29 cellular contexts compared by ENCODE assay signal in genomic region chr6:152685819-152686218, GRCh38. TPM values are rescaled to one million over a fixed set of nuclear protein-coding genes. Genes with fewer than 3 reads are reported as not detected.
"Had no signal": no experiment of that assay in that cellular context is flagged by ENCODE, and none has a peak within 500 bp of the region (broad histone marks: within the 10 kb centered on the region; RNA-seq: fewer than 3 reads in every experiment).

No MANE protein-coding gene starts in this region.

- H3K27ac Mint-ChIP-seq: activated B cell treated with CpG ODN at 0.5 μM for 24 hours; activated CD4-positive, alpha-beta memory T cell treated with anti-CD3 and anti-CD28 coated beads for 36 hours; activated CD4-positive, alpha-beta T cell treated with anti-CD3 and anti-CD28 coated beads, Interleukin-2, amount 10 ng/mL, durations not matched to agents 7 days and 5 days; activated naive CD4-positive, alpha-beta T cell treated with anti-CD3 and anti-CD28 coated beads, Interleukin-2, amount 10 ng/mL, durations not matched to agents 7 days and 5 days; activated naive CD8-positive, alpha-beta T cell treated with anti-CD3 and anti-CD28 coated beads for 36 hours; activated T-cell treated with anti-CD3 and anti-CD28 coated beads, Interleukin-2, amount 50 U/mL, for 72 hours; activated T-helper 2 cell treated with anti-CD3 and anti-CD28 coated beads, Interferon-gamma antibody, Interleukin-2, Interleukin-4, amounts not matched to agents 10 μg/mL and 5 μg/mL and 100 μg/mL, durations not matched to agents 14 hours and 24 hours and 36 hours; T-helper 1 cell treated with Interleukin-12 subunit alpha and Interleukin-12 subunit beta and Interleukin-4 antibody, amounts not matched to agents 30 μg/mL and 1 μg/mL, for 36 hours had no signal

- H3K4me3 Mint-ChIP-seq: activated B cell treated with CpG ODN at 0.5 μM for 24 hours; activated CD4-positive, alpha-beta memory T cell treated with anti-CD3 and anti-CD28 coated beads for 36 hours; activated CD4-positive, alpha-beta T cell treated with anti-CD3 and anti-CD28 coated beads, Interleukin-2, amount 10 ng/mL, durations not matched to agents 7 days and 5 days; activated naive CD4-positive, alpha-beta T cell treated with anti-CD3 and anti-CD28 coated beads, Interleukin-2, amount 10 ng/mL, durations not matched to agents 7 days and 5 days; activated naive CD8-positive, alpha-beta T cell treated with anti-CD3 and anti-CD28 coated beads for 36 hours; activated T-cell treated with anti-CD3 and anti-CD28 coated beads, Interleukin-2, amount 50 U/mL, for 72 hours; T-helper 1 cell treated with Interleukin-12 subunit alpha and Interleukin-12 subunit beta and Interleukin-4 antibody, amounts not matched to agents 30 μg/mL and 1 μg/mL, for 36 hours had no signal

- H3K9me3 ChIP-seq: Peyer's patch, SJSA1 had no signal

- H3K27me3 ChIP-seq: brain microvascular endothelial cell, cardiac muscle cell, Peyer's patch, SJSA1 had no signal

- DNase-seq: activated B cell treated with CpG ODN at 0.5 μM for 24 hours; activated CD4-positive, alpha-beta memory T cell treated with anti-CD3 and anti-CD28 coated beads for 36 hours; activated CD4-positive, alpha-beta T cell treated with anti-CD3 and anti-CD28 coated beads for 1 hour; activated CD4-positive, alpha-beta T cell treated with anti-CD3 and anti-CD28 coated beads, Interleukin-2, amount 10 ng/mL, durations not matched to agents 7 days and 5 days; activated gamma-delta T cell treated with Interleukin-2 at 50 U/mL for 16 hours; activated naive CD4-positive, alpha-beta T cell treated with anti-CD3 and anti-CD28 coated beads, Interleukin-2, amount 10 ng/mL, durations not matched to agents 7 days and 5 days; activated naive CD8-positive, alpha-beta T cell treated with anti-CD3 and anti-CD28 coated beads for 36 hours; activated T-cell treated with anti-CD3 and anti-CD28 coated beads for 4 hours; activated T-cell treated with anti-CD3 and anti-CD28 coated beads, Interleukin-2, amount 50 U/mL, for 72 hours; brain microvascular endothelial cell; IMR-90; KBM-7; NCI-H1092; NCI-H1417; NCI-H1930; NCI-H2171; NCI-H226; NCI-H526; NCI-H774; Peyer's patch; SHP77 had no signal

- H3K36me3 Mint-ChIP-seq: activated CD4-positive, alpha-beta memory T cell treated with anti-CD3 and anti-CD28 coated beads for 36 hours; activated naive CD4-positive, alpha-beta T cell treated with anti-CD3 and anti-CD28 coated beads, Interleukin-2, amount 10 ng/mL, durations not matched to agents 7 days and 5 days; activated naive CD8-positive, alpha-beta T cell treated with anti-CD3 and anti-CD28 coated beads for 36 hours had no signal

- H3K36me3 ChIP-seq: brain microvascular endothelial cell, cardiac muscle cell, Peyer's patch, SJSA1 had no signal

- ATAC-seq: activated T-cell treated with anti-CD3 and anti-CD28 coated beads, Interleukin-2, amount 50 U/mL, for 72 hours; SK-N-SH treated with all-trans-retinoic acid at 6 μM for 48 hours had no signal

- H3K4me1 ChIP-seq: Peyer's patch, SJSA1 had no signal

- H3K27ac ChIP-seq: brain microvascular endothelial cell, cardiac muscle cell, Peyer's patch, SJSA1 had no signal

- H3K4me3 ChIP-seq: cardiac muscle cell, Peyer's patch, SJSA1 had no signal

- H3K27me3 Mint-ChIP-seq: activated B cell treated with CpG ODN at 0.5 μM for 24 hours; activated CD4-positive, alpha-beta memory T cell treated with anti-CD3 and anti-CD28 coated beads for 36 hours; activated CD4-positive, alpha-beta T cell treated with anti-CD3 and anti-CD28 coated beads, Interleukin-2, amount 10 ng/mL, durations not matched to agents 7 days and 5 days; activated naive CD4-positive, alpha-beta T cell treated with anti-CD3 and anti-CD28 coated beads, Interleukin-2, amount 10 ng/mL, durations not matched to agents 7 days and 5 days; activated naive CD8-positive, alpha-beta T cell treated with anti-CD3 and anti-CD28 coated beads for 36 hours had no signal

- H3K4me1 Mint-ChIP-seq: activated B cell treated with CpG ODN at 0.5 μM for 24 hours; activated CD4-positive, alpha-beta T cell treated with anti-CD3 and anti-CD28 coated beads, Interleukin-2, amount 10 ng/mL, durations not matched to agents 7 days and 5 days; activated naive CD4-positive, alpha-beta T cell treated with anti-CD3 and anti-CD28 coated beads, Interleukin-2, amount 10 ng/mL, durations not matched to agents 7 days and 5 days; activated naive CD8-positive, alpha-beta T cell treated with anti-CD3 and anti-CD28 coated beads for 36 hours had no signal

- H3K9me3 Mint-ChIP-seq: activated B cell treated with CpG ODN at 0.5 μM for 24 hours; activated CD4-positive, alpha-beta memory T cell treated with anti-CD3 and anti-CD28 coated beads for 36 hours; activated CD4-positive, alpha-beta T cell treated with anti-CD3 and anti-CD28 coated beads, Interleukin-2, amount 10 ng/mL, durations not matched to agents 7 days and 5 days; activated naive CD4-positive, alpha-beta T cell treated with anti-CD3 and anti-CD28 coated beads, Interleukin-2, amount 10 ng/mL, durations not matched to agents 7 days and 5 days; activated naive CD8-positive, alpha-beta T cell treated with anti-CD3 and anti-CD28 coated beads for 36 hours; activated T-cell treated with anti-CD3 and anti-CD28 coated beads, Interleukin-2, amount 50 U/mL, for 72 hours; activated T-helper 2 cell treated with anti-CD3 and anti-CD28 coated beads, Interferon-gamma antibody, Interleukin-2, Interleukin-4, amounts not matched to agents 10 μg/mL and 5 μg/mL and 100 μg/mL, durations not matched to agents 14 hours and 24 hours and 36 hours; T-helper 1 cell treated with Interleukin-12 subunit alpha and Interleukin-12 subunit beta and Interleukin-4 antibody, amounts not matched to agents 30 μg/mL and 1 μg/mL, for 36 hours had no signal

RNA-seq across cellular contexts. Expression of gene MYCT1, which starts 11.9 kb away (rescaled TPM):
- total RNA-seq: activated B cell treated with CpG ODN at 0.5 μM for 24 hours; activated CD4-positive, alpha-beta memory T cell treated with anti-CD3 and anti-CD28 coated beads for 36 hours; activated CD4-positive, alpha-beta T cell treated with anti-CD3 and anti-CD28 coated beads, Interleukin-2, amount 10 ng/mL, durations not matched to agents 7 days and 5 days; activated CD8-positive, alpha-beta memory T cell treated with anti-CD3 and anti-CD28 coated beads for 36 hours; activated naive CD8-positive, alpha-beta T cell treated with anti-CD3 and anti-CD28 coated beads for 36 hours; activated T-cell treated with anti-CD3 and anti-CD28 coated beads, Interleukin-2, amount 50 U/mL, for 72 hours; activated T-helper 2 cell treated with anti-CD3 and anti-CD28 coated beads, Interferon-gamma antibody, Interleukin-2, Interleukin-4, amounts not matched to agents 10 μg/mL and 5 μg/mL and 100 μg/mL, durations not matched to agents 14 hours and 24 hours and 36 hours; LHCN-M2; NCI-H460 had no signal
- polyA plus RNA-seq: cardiac muscle cell had no signal
